In the genomic region with DNA sequence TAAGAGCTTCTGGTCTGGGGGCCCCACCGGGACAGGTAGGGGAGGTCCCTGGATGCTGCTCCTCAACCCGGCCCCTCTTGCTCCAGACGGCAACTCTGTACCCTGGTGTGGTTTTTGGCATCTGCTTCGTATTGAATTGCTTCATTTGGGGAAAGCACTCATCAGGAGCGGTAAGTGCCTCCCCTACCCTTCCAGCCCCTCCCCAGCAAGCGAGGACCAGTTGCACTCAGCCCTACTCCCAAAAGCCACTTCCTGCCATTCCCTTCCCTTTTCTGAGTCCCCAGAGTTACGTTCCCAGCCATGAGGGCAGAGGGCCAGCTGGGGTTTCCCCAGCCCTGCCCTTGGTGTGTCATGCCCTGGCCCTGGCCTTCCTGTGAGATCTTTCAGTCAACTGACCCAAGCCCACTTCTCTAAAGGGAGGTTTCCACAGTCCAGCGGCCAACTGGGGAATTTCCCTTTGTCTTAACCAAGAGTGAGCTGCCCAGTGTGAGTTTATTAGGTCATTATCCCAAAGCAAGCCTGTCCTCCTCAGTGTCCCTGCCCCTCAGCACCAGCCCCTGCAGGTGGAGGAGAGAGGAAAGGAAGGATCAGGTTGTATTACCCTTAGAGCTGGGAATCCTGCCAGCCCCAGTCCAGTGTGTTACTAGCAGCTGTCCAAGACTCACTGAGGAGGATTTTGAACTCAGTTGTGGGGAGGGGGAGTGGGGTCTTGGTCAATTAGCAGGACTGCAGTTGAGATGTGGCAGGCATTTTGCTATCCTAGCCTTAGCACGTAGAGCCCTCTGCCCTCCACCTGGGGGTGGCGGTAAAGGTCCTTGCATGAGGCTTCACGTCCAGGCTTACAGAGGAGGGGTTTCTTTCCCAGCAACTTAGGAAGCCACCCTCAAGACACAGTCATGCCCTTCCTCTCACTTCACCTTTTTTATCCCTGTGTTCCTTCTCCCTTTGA, we compare ENCODE assay signal across 9 cellular contexts. TPM values are rescaled to one million over a fixed set of nuclear protein-coding genes. Genes with fewer than 3 reads are reported as not detected.
A peak's percentile ranks its signal among the peaks of the same experiment; 100 is the strongest.
DNase-seq lines count a peak whose midpoint lies in the region; ATAC-seq, FAIRE-seq and TF ChIP-seq lines count a peak whose summit lies in the region.
"Had no signal": no experiment of that assay in that cellular context is flagged by ENCODE, and none has a peak within 500 bp of the region (broad histone marks: within the 10 kb centered on the region; RNA-seq: fewer than 3 reads in every experiment).

No MANE protein-coding gene starts in this region.

- no peak overlapping the region for H3K9ac ChIP-seq in HepG2 (ENCODE audit: insufficient read depth, low read depth, low read length)

- no peaks in the 10 kb centered on the region for H3K27me3 ChIP-seq in HepG2 (ENCODE audit: control insufficient read depth in 1 of 2, insufficient read depth in 2 of 2, low read length in 2 of 2)

- peaks cover 33% of the 10 kb centered on the region for H3K4me1 ChIP-seq in HepG2 (ENCODE audit: insufficient read depth, low read length)

- WGBS in HepG2 (ENCODE audit: low lambda C conversion rate) = 85% methylated on average over 11 of the region's 11 CpGs

- H2AFZ ChIP-seq in HepG2 (ENCODE audit: low read length) = no peak overlapping the region

- H3K36me3 ChIP-seq in HepG2 (replicated peaks in 1 of 2; ENCODE audit: control insufficient read depth in 1 of 2, insufficient read depth in 2 of 2, low read length in 2 of 2) = peaks cover 40 to 79% of the 10 kb centered on the region in 2 experiments

- POLR2A ChIA-PET in T-cell (lab: Charles Lee) (interaction anchor here in 1 of 2 donors (0.6 to 0.8 kb wide), 2 partner anchors 36 to 354 kb away, joined by 3 to 5 read pairs; no protein-coding TSS in a partner anchor), HepG2 (lab: Yijun Ruan, JAX) (no interaction called here)

- H3K27ac Mint-ChIP-seq in T-cell = peak overlapping the region; percentile 39 to 68
- peak overlapping the region; percentile 68 for H3K27ac Mint-ChIP-seq in dendritic cell treated with granulocyte-macrophage colony-stimulating factor and Interleukin-4, amounts not matched to agents 40 ng/mL and 50 ng/mL, for 4 days
- H3K27ac Mint-ChIP-seq in stimulated activated effector memory CD8-positive, alpha-beta T cell treated with anti-CD3 and anti-CD28 coated beads, Interleukin-12 subunit alpha, Interleukin-12 subunit beta, amount 100 ng/mL, for 72 hours = peak overlapping the region; percentile 82

- H3K4me3 ChIP-seq in HepG2 (replicated peaks in 1 of 3; ENCODE audit: insufficient read depth in 1 of 3, low read depth in 2 of 3, low read length in 3 of 3) = no peak overlapping the region

- DNase-seq in NCI-H345 (lab: John Stamatoyannopoulos, UW) (peak; percentile 25), NCI-H345 treated with DMSO at 0.1 percent for 48 hours (lab: John Stamatoyannopoulos, UW; ENCODE audit: unreplicated experiment) (no peak), M059J (ENCODE audit: low read depth) (peak; percentile 98), T-cell (peak in 20 of 34 experiments; percentile 5 to 41 (median 12)), HepG2 (ENCODE audit: low spot score) (peak; percentile 67)
- no peak for DNase-seq in stimulated activated effector memory CD8-positive, alpha-beta T cell treated with anti-CD3 and anti-CD28 coated beads, Interleukin-12 subunit alpha, Interleukin-12 subunit beta, amount 100 ng/mL, for 72 hours (ENCODE audit: low spot score in 2 of 2)

- H3K27ac ChIP-seq in HepG2 (ENCODE audit: extremely low read length, insufficient read depth, low read length) = peak overlapping the region; percentile 28

- H3K36me3 Mint-ChIP-seq in T-cell = peaks cover 52% of the 10 kb centered on the region
- peaks cover 93% of the 10 kb centered on the region for H3K36me3 Mint-ChIP-seq in dendritic cell treated with granulocyte-macrophage colony-stimulating factor and Interleukin-4, amounts not matched to agents 40 ng/mL and 50 ng/mL, for 4 days (ENCODE audit: low read depth)
- peaks cover 99% of the 10 kb centered on the region for H3K36me3 Mint-ChIP-seq in stimulated activated effector memory CD8-positive, alpha-beta T cell treated with anti-CD3 and anti-CD28 coated beads, Interleukin-12 subunit alpha, Interleukin-12 subunit beta, amount 100 ng/mL, for 72 hours

- TF ChIP-seq CTCF in HepG2 (CRISPR knock-in tag; IDR thresholded peaks at IDR 0.05) = peak; percentile 90

- no peaks in the 10 kb centered on the region for H3K9me3 ChIP-seq in HepG2 (ENCODE audit: low read length)

- no peaks in the 10 kb centered on the region for H3K79me2 ChIP-seq in HepG2 (ENCODE audit: insufficient read depth, low read length)

- no peaks in the 10 kb centered on the region for H4K20me1 ChIP-seq in HepG2 (ENCODE audit: insufficient read depth, low read length)

- H3K4me1 Mint-ChIP-seq in T-cell = peaks cover 0 to 2% (median 0%) of the 10 kb centered on the region in 3 donors
- H3K4me1 Mint-ChIP-seq in dendritic cell treated with granulocyte-macrophage colony-stimulating factor and Interleukin-4, amounts not matched to agents 40 ng/mL and 50 ng/mL, for 4 days (ENCODE audit: low read depth) = peaks cover 37% of the 10 kb centered on the region
- H3K4me1 Mint-ChIP-seq in stimulated activated effector memory CD8-positive, alpha-beta T cell treated with anti-CD3 and anti-CD28 coated beads, Interleukin-12 subunit alpha, Interleukin-12 subunit beta, amount 100 ng/mL, for 72 hours = peaks cover 10% of the 10 kb centered on the region

- peak; percentile 96 for FAIRE-seq in HepG2 (lab: Jason Lieb, UNC)
- FAIRE-seq: colon had no signal

- CTCF ChIA-PET in T-cell (lab: Charles Lee) (no interaction called here), HepG2 (lab: Yijun Ruan, JAX; ENCODE audit: low intra/inter-chr PET ratio, low total read pairs) (interaction anchor here (0.9 kb wide), 1 partner anchor 282 kb away, joined by 3 read pairs; no protein-coding TSS in a partner anchor)

- no peaks in the 10 kb centered on the region for H3K9me3 Mint-ChIP-seq in T-cell
- no peaks in the 10 kb centered on the region for H3K9me3 Mint-ChIP-seq in dendritic cell treated with granulocyte-macrophage colony-stimulating factor and Interleukin-4, amounts not matched to agents 40 ng/mL and 50 ng/mL, for 4 days
- no peaks in the 10 kb centered on the region for H3K9me3 Mint-ChIP-seq in stimulated activated effector memory CD8-positive, alpha-beta T cell treated with anti-CD3 and anti-CD28 coated beads, Interleukin-12 subunit alpha, Interleukin-12 subunit beta, amount 100 ng/mL, for 72 hours

- TF ChIP-seq RAD21 in HepG2 (CRISPR knock-in tag; IDR thresholded peaks at IDR 0.05) = peak; percentile 62

- BruUV-seq in HepG2 (replicated peaks; lab: Mats Ljungman, UMichigan) = no TSS peak

- no peak for TF ChIP-seq EP300 in HepG2 (IDR thresholded peaks at IDR 0.05; ENCODE audit: low read depth in 2 of 2, low read length in 2 of 2)
- TF ChIP-seq EP300 in HepG2 (CRISPR knock-in tag; IDR thresholded peaks at IDR 0.05; ENCODE audit: borderline replicate concordance) = no peak

- intact Hi-C loops in dendritic cell treated with granulocyte-macrophage colony-stimulating factor and Interleukin-4, amounts not matched to agents 40 ng/mL and 50 ng/mL, for 4 days (cut with micrococcal nuclease) = loop anchor here (2.0 to 5.0 kb wide), 2 partner anchors 38 to 52 kb away; partner anchors contain the start of genes PLAGL2 and POFUT1
- intact Hi-C loops in HepG2 (cut with micrococcal nuclease; ENCODE audit: unreplicated experiment) = no loop called here

- in situ Hi-C loops in HepG2 (cut with HindIII; ENCODE audit: extremely low pct_ligation_motif_present, low pct_unique_long_range_greater_than_20kb) = no loop called here

- no peak for TF ChIP-seq POLR2A in HepG2 (IDR thresholded peaks at IDR 0.05; ENCODE audit: insufficient read depth in 1 of 2, low read depth in 2 of 2, low read length in 2 of 2)

- H3K4me3 Mint-ChIP-seq in T-cell = no peak overlapping the region
- peak overlapping the region; percentile 35 for H3K4me3 Mint-ChIP-seq in dendritic cell treated with granulocyte-macrophage colony-stimulating factor and Interleukin-4, amounts not matched to agents 40 ng/mL and 50 ng/mL, for 4 days
- no peak overlapping the region for H3K4me3 Mint-ChIP-seq in stimulated activated effector memory CD8-positive, alpha-beta T cell treated with anti-CD3 and anti-CD28 coated beads, Interleukin-12 subunit alpha, Interleukin-12 subunit beta, amount 100 ng/mL, for 72 hours

- no peaks in the 10 kb centered on the region for H3K27me3 Mint-ChIP-seq in T-cell
- H3K27me3 Mint-ChIP-seq in dendritic cell treated with granulocyte-macrophage colony-stimulating factor and Interleukin-4, amounts not matched to agents 40 ng/mL and 50 ng/mL, for 4 days = peaks cover 16% of the 10 kb centered on the region

- ATAC-seq in T-cell (replicated peaks in 1 of 4) (peak in 1 of 4 experiments; percentile 13), HepG2 (peak; percentile 69), HG03354 (IDR thresholded peaks at IDR 0.05; ENCODE audit: poor library complexity, severe bottlenecking, unreplicated experiment) (no peak)
- peak; percentile 47 for ATAC-seq in stimulated activated effector memory CD8-positive, alpha-beta T cell treated with anti-CD3 and anti-CD28 coated beads, Interleukin-12 subunit alpha, Interleukin-12 subunit beta, amount 100 ng/mL, for 72 hours

- no peak overlapping the region for H3K4me2 ChIP-seq in HepG2 (ENCODE audit: low read depth, low read length)

RNA-seq across cellular contexts. Expression of gene TM9SF4, which starts 45.8 kb away (rescaled TPM):
- total RNA-seq in M059J (2014; rRNA removed; shearing (Covaris generic)) = 60.2 and 77.4 TPM in 2 replicates
- total RNA-seq in T-cell = 10 to 100 TPM; 32.6 to 42.3 (median 38.0) TPM
- 30.3 and 53.5 TPM in 2 replicates for total RNA-seq in HepG2 (2016; rRNA removed; fragmentation: Illumina TruSeq; extraction: Trizol)
- total RNA-seq in HepG2 (2016; cell fraction: cytosol; rRNA removed; fragmentation: Illumina TruSeq; extraction: Trizol; ENCODE audit: low read depth) = 8.9 and 10.2 TPM in 2 replicates
- total RNA-seq in HepG2 (2016; cell fraction: insoluble cytoplasmic fraction; rRNA removed; fragmentation: Illumina TruSeq; extraction: Trizol) = 26.6 and 52.8 TPM in 2 replicates
- 16.3 and 19.5 TPM in 2 replicates for total RNA-seq in HepG2 (2016; cell fraction: membrane; rRNA removed; fragmentation: Illumina TruSeq; extraction: Trizol)
- 67.0 and 79.9 TPM in 2 replicates for total RNA-seq in HepG2 (2016; cell fraction: nucleus; rRNA removed; fragmentation: Illumina TruSeq; extraction: Trizol)
- 171 and 183 TPM in 2 replicates for polyA plus RNA-seq in HepG2 (2011; rRNA removed)
- 137 and 141 TPM in 2 replicates for polyA plus RNA-seq in HepG2 (2011; cell fraction: cytosol; rRNA removed)
- 138 and 162 TPM in 2 replicates for polyA plus RNA-seq in HepG2 (2011; cell fraction: nucleus; rRNA removed)
- 93.4 and 96.8 TPM in 2 replicates for polyA plus RNA-seq in HepG2 (2012)
- polyA plus RNA-seq in HepG2 (2016; cell fraction: cytosol; fragmentation: Illumina TruSeq; extraction: Trizol; ENCODE audit: low read depth) = 5.9 and 6.7 TPM in 2 replicates
- 27.2 and 35.4 TPM in 2 replicates for polyA plus RNA-seq in HepG2 (2016; cell fraction: insoluble cytoplasmic fraction; fragmentation: Illumina TruSeq; extraction: Trizol; ENCODE audit: low read depth)
- 15.5 and 17.0 TPM in 2 replicates for polyA plus RNA-seq in HepG2 (2016; cell fraction: membrane; fragmentation: Illumina TruSeq; extraction: Trizol; ENCODE audit: low read depth)
- 134 and 135 TPM in 2 replicates for polyA plus RNA-seq in HepG2 (2016; cell fraction: nucleus; fragmentation: Illumina TruSeq; extraction: Trizol; ENCODE audit: insufficient read depth, low read depth)
- 107 and 349 TPM in 2 replicates for polyA minus RNA-seq in HepG2 (2011; rRNA and poly(A)+ RNA removed; ENCODE audit: low replicate concordance)
- 135 and 159 TPM in 2 replicates for polyA minus RNA-seq in HepG2 (2011; cell fraction: cytosol; rRNA and poly(A)+ RNA removed)
- 88.2 and 109 TPM in 2 replicates for polyA minus RNA-seq in HepG2 (2011; cell fraction: nucleus; rRNA and poly(A)+ RNA removed)

RNA-seq across cellular contexts. Expression of gene PLAGL2, which starts 52.3 kb away (rescaled TPM):
- 6.2 and 7.7 TPM in 2 replicates for total RNA-seq in M059J (2014; rRNA removed; shearing (Covaris generic))
- total RNA-seq in T-cell (10 to 100 TPM; 12.6 to 18.2 (median 16.3) TPM), HepG2 (2016; rRNA removed; fragmentation: Illumina TruSeq; extraction: Trizol) (15.3 and 26.5 TPM in 2 replicates)
- total RNA-seq in HepG2 (2016; cell fraction: cytosol; rRNA removed; fragmentation: Illumina TruSeq; extraction: Trizol; ENCODE audit: low read depth) = 4.9 and 5.7 TPM in 2 replicates
- 13.7 and 22.8 TPM in 2 replicates for total RNA-seq in HepG2 (2016; cell fraction: insoluble cytoplasmic fraction; rRNA removed; fragmentation: Illumina TruSeq; extraction: Trizol)
- 25.1 and 26.3 TPM in 2 replicates for total RNA-seq in HepG2 (2016; cell fraction: membrane; rRNA removed; fragmentation: Illumina TruSeq; extraction: Trizol)
- 16.1 and 18.8 TPM in 2 replicates for total RNA-seq in HepG2 (2016; cell fraction: nucleus; rRNA removed; fragmentation: Illumina TruSeq; extraction: Trizol)
- 14.9 and 15.2 TPM in 2 replicates for polyA plus RNA-seq in HepG2 (2011; rRNA removed)
- 12.9 and 15.9 TPM in 2 replicates for polyA plus RNA-seq in HepG2 (2011; cell fraction: cytosol; rRNA removed)
- 15.6 and 19.1 TPM in 2 replicates for polyA plus RNA-seq in HepG2 (2011; cell fraction: nucleus; rRNA removed)
- polyA plus RNA-seq in HepG2 (2012) = 25.4 and 26.2 TPM in 2 replicates
- polyA plus RNA-seq in HepG2 (2016; cell fraction: cytosol; fragmentation: Illumina TruSeq; extraction: Trizol; ENCODE audit: low read depth) = 4.5 and 4.7 TPM in 2 replicates
- 43.2 and 55.3 TPM in 2 replicates for polyA plus RNA-seq in HepG2 (2016; cell fraction: insoluble cytoplasmic fraction; fragmentation: Illumina TruSeq; extraction: Trizol; ENCODE audit: low read depth)
- 27.0 and 27.7 TPM in 2 replicates for polyA plus RNA-seq in HepG2 (2016; cell fraction: membrane; fragmentation: Illumina TruSeq; extraction: Trizol; ENCODE audit: low read depth)
- 36.1 and 36.3 TPM in 2 replicates for polyA plus RNA-seq in HepG2 (2016; cell fraction: nucleus; fragmentation: Illumina TruSeq; extraction: Trizol; ENCODE audit: insufficient read depth, low read depth)
- polyA minus RNA-seq in HepG2 (2011; rRNA and poly(A)+ RNA removed; ENCODE audit: low replicate concordance) = 18.8 and 36.8 TPM in 2 replicates
- 17.8 and 22.1 TPM in 2 replicates for polyA minus RNA-seq in HepG2 (2011; cell fraction: cytosol; rRNA and poly(A)+ RNA removed)
- 19.2 and 20.9 TPM in 2 replicates for polyA minus RNA-seq in HepG2 (2011; cell fraction: nucleus; rRNA and poly(A)+ RNA removed)

RNA-seq across cellular contexts. Expression of gene POFUT1, which starts 52.4 kb away (rescaled TPM):
- total RNA-seq in M059J (2014; rRNA removed; shearing (Covaris generic)) = 76.5 and 111 TPM in 2 replicates
- total RNA-seq in T-cell (10 to 100 TPM; 13.2 to 20.6 (median 17.7) TPM), HepG2 (2016; rRNA removed; fragmentation: Illumina TruSeq; extraction: Trizol) (30.2 and 58.3 TPM in 2 replicates)
- 4.8 and 5.3 TPM in 2 replicates for total RNA-seq in HepG2 (2016; cell fraction: cytosol; rRNA removed; fragmentation: Illumina TruSeq; extraction: Trizol; ENCODE audit: low read depth)
- total RNA-seq in HepG2 (2016; cell fraction: insoluble cytoplasmic fraction; rRNA removed; fragmentation: Illumina TruSeq; extraction: Trizol) = 27.5 and 55.8 TPM in 2 replicates
- 17.7 and 18.8 TPM in 2 replicates for total RNA-seq in HepG2 (2016; cell fraction: membrane; rRNA removed; fragmentation: Illumina TruSeq; extraction: Trizol)
- 47.8 and 56.4 TPM in 2 replicates for total RNA-seq in HepG2 (2016; cell fraction: nucleus; rRNA removed; fragmentation: Illumina TruSeq; extraction: Trizol)
- 35.5 and 41.6 TPM in 2 replicates for polyA plus RNA-seq in HepG2 (2011; rRNA removed)
- polyA plus RNA-seq in HepG2 (2011; cell fraction: cytosol; rRNA removed) = 39.5 and 45.0 TPM in 2 replicates
- polyA plus RNA-seq in HepG2 (2011; cell fraction: nucleus; rRNA removed) = 25.7 and 30.2 TPM in 2 replicates
- 37.6 and 40.5 TPM in 2 replicates for polyA plus RNA-seq in HepG2 (2012)
- polyA plus RNA-seq in HepG2 (2016; cell fraction: cytosol; fragmentation: Illumina TruSeq; extraction: Trizol; ENCODE audit: low read depth) = 3.9 and 4.5 TPM in 2 replicates
- 22.5 and 25.1 TPM in 2 replicates for polyA plus RNA-seq in HepG2 (2016; cell fraction: insoluble cytoplasmic fraction; fragmentation: Illumina TruSeq; extraction: Trizol; ENCODE audit: low read depth)
- polyA plus RNA-seq in HepG2 (2016; cell fraction: membrane; fragmentation: Illumina TruSeq; extraction: Trizol; ENCODE audit: low read depth) = 8.5 and 10.3 TPM in 2 replicates
- polyA plus RNA-seq in HepG2 (2016; cell fraction: nucleus; fragmentation: Illumina TruSeq; extraction: Trizol; ENCODE audit: insufficient read depth, low read depth) = 55.8 and 62.0 TPM in 2 replicates
- polyA minus RNA-seq in HepG2 (2011; rRNA and poly(A)+ RNA removed; ENCODE audit: low replicate concordance) = 44.0 and 61.9 TPM in 2 replicates
- 31.7 and 41.7 TPM in 2 replicates for polyA minus RNA-seq in HepG2 (2011; cell fraction: cytosol; rRNA and poly(A)+ RNA removed)
- 33.5 and 39.0 TPM in 2 replicates for polyA minus RNA-seq in HepG2 (2011; cell fraction: nucleus; rRNA and poly(A)+ RNA removed)

Comparison
In these comparisons a context has a peak if more than half of its experiments do, and no peak if none do; other contexts are left out.
1. DNase-seq: peak in NCI-H345 (single experiment), M059J (single experiment), T-cell (20 of 34) and HepG2 (single experiment); none in NCI-H345 treated with DMSO at 0.1 percent for 48 hours (single experiment) and stimulated activated effector memory CD8-positive, alpha-beta T cell treated with anti-CD3 and anti-CD28 coated beads, Interleukin-12 subunit alpha, Interleukin-12 subunit beta, amount 100 ng/mL, for 72 hours (0 of 2).
2. Peak in every context shown above with its lines, with median percentiles within 50 percentile points of each other: H3K27ac Mint-ChIP-seq.